In genomic region chr22:19065929-19066328, GRCh38 we compare ENCODE assay signal across 16 cellular contexts. TPM values are rescaled to one million over a fixed set of nuclear protein-coding genes. Genes with fewer than 3 reads are reported as not detected.
DNase-seq lines count a peak whose midpoint lies in the region; ATAC-seq and TF ChIP-seq lines count a peak whose summit lies in the region.
"Had no signal": no experiment of that assay in that cellular context is flagged by ENCODE, and none has a peak within 500 bp of the region (broad histone marks: within the 10 kb centered on the region; RNA-seq: fewer than 3 reads in every experiment).

No MANE protein-coding gene starts in this region.

- POLR2A ChIA-PET in WTC11 (lab: Charles Lee), result no interaction called here

- no peaks in the 10 kb centered on the region for H3K4me1 Mint-ChIP-seq in endothelial cell (ENCODE audit: unreplicated experiment)
- H3K4me1 Mint-ChIP-seq in osteocyte (ENCODE audit: unreplicated experiment), result no peaks in the 10 kb centered on the region
- H3K4me1 Mint-ChIP-seq in immature natural killer cell, result peaks cover 0 to 2% of the 10 kb centered on the region in 2 donors
- H3K4me1 Mint-ChIP-seq in WTC11, result no peaks in the 10 kb centered on the region

- H3K4me1 ChIP-seq in right atrium auricular region, result no peaks in the 10 kb centered on the region
- peaks cover 0 to 17% (median 7%) of the 10 kb centered on the region in 9 donors for H3K4me1 ChIP-seq in heart right ventricle
- H3K4me1 ChIP-seq: HAP-1 had no signal

- H3K9me3 Mint-ChIP-seq in endothelial cell (ENCODE audit: unreplicated experiment) (no peaks in the 10 kb centered on the region), osteocyte (ENCODE audit: unreplicated experiment) (no peaks in the 10 kb centered on the region), immature natural killer cell (no peaks in the 10 kb centered on the region), WTC11 (no peaks in the 10 kb centered on the region)
- H3K9me3 Mint-ChIP-seq: CD8-positive, alpha-beta T cell had no signal

- H3K4me3 ChIP-seq in right atrium auricular region, result no peak overlapping the region
- no peak overlapping the region for H3K4me3 ChIP-seq in heart right ventricle
- H3K4me3 ChIP-seq: BLaER1 treated with 17β-estradiol and CSF1 and Interleukin-3, amounts not matched to agents 10 nM and 100 nM; GM12878; GM23248; HAP-1 had no signal

- no peak for ATAC-seq in heart right ventricle
- ATAC-seq in WTC11, result no peak
- ATAC-seq: CD8-positive, alpha-beta T cell; GM12878; HepG2 had no signal

- H3K27me3 Mint-ChIP-seq in endothelial cell (ENCODE audit: unreplicated experiment) (no peaks in the 10 kb centered on the region), osteocyte (ENCODE audit: unreplicated experiment) (no peaks in the 10 kb centered on the region), immature natural killer cell (ENCODE audit: low read depth in 3 of 3) (peaks cover 0 to 2% (median 0%) of the 10 kb centered on the region in 3 donors), WTC11 (ENCODE audit: low read depth) (no peaks in the 10 kb centered on the region)
- H3K27me3 Mint-ChIP-seq: B cell had no signal

- peak; percentile 13 for DNase-seq in right atrium auricular region (ENCODE audit: low spot score)
- DNase-seq in heart right ventricle, result no peak
- no peak for DNase-seq in endothelial cell (ENCODE audit: low spot score)
- DNase-seq in osteocyte (ENCODE audit: extremely low spot score, unreplicated experiment), result peak; percentile 56
- DNase-seq in immature natural killer cell, result no peak
- DNase-seq in WTC11 (ENCODE audit: low spot score), result no peak
- DNase-seq in NCI-H524 (lab: John Stamatoyannopoulos, UW), result no peak
- DNase-seq: Calu3, DND-41 had no signal

- peaks cover 21% of the 10 kb centered on the region for H3K36me3 Mint-ChIP-seq in endothelial cell (ENCODE audit: low read depth, unreplicated experiment)
- H3K36me3 Mint-ChIP-seq in osteocyte (ENCODE audit: unreplicated experiment), result peaks cover 34% of the 10 kb centered on the region
- H3K36me3 Mint-ChIP-seq in immature natural killer cell, result peaks cover 3 to 16% (median 4%) of the 10 kb centered on the region in 3 donors
- H3K36me3 Mint-ChIP-seq in WTC11, result peaks cover 49% of the 10 kb centered on the region

- TF ChIP-seq CTCF in right atrium auricular region (IDR thresholded peaks at IDR 0.05) (no peak), heart right ventricle (IDR thresholded peaks at IDR 0.05) (no peak), endothelial cell (IDR thresholded peaks at IDR 0.05; ENCODE audit: unreplicated experiment) (no peak), osteocyte (IDR thresholded peaks at IDR 0.05) (no peak), WTC11 (IDR thresholded peaks at IDR 0.05) (no peak)

- H3K27me3 ChIP-seq in right atrium auricular region (no peaks in the 10 kb centered on the region), heart right ventricle (no peaks in the 10 kb centered on the region)
- H3K27me3 ChIP-seq: BLaER1 treated with 17β-estradiol and CSF1 and Interleukin-3, amounts not matched to agents 10 nM and 100 nM had no signal

- H3K36me3 ChIP-seq in right atrium auricular region, result peaks cover 73% of the 10 kb centered on the region
- peaks cover 6 to 99% (median 57%) of the 10 kb centered on the region in 9 donors for H3K36me3 ChIP-seq in heart right ventricle

- peak overlapping the region; percentile 54 for H3K4me3 Mint-ChIP-seq in endothelial cell (ENCODE audit: unreplicated experiment)
- H3K4me3 Mint-ChIP-seq in osteocyte (ENCODE audit: unreplicated experiment), result no peak overlapping the region
- H3K4me3 Mint-ChIP-seq in immature natural killer cell, result no peak overlapping the region
- no peak overlapping the region for H3K4me3 Mint-ChIP-seq in WTC11
- H3K4me3 Mint-ChIP-seq: B cell; CD8-positive, alpha-beta T cell had no signal

- CTCF ChIA-PET in WTC11 (lab: Charles Lee), result interaction anchor here (0.6 kb wide), 1 partner anchor 22 kb away, joined by 4 read pairs; no protein-coding TSS in a partner anchor

- WGBS in heart right ventricle, 2 donors, result 95 to 96% methylated on average over 5 of the region's 5 CpGs

- H3K27ac Mint-ChIP-seq in endothelial cell (ENCODE audit: unreplicated experiment) (no peak overlapping the region), osteocyte (ENCODE audit: unreplicated experiment) (no peak overlapping the region), immature natural killer cell (no peak overlapping the region), WTC11 (no peak overlapping the region)
- H3K27ac Mint-ChIP-seq: B cell; CD8-positive, alpha-beta T cell had no signal

- H3K9me3 ChIP-seq in right atrium auricular region (no peaks in the 10 kb centered on the region), heart right ventricle (no peaks in the 10 kb centered on the region)
- H3K9me3 ChIP-seq: BLaER1 treated with 17β-estradiol and CSF1 and Interleukin-3, amounts not matched to agents 10 nM and 100 nM; HAP-1 had no signal

- H3K27ac ChIP-seq in right atrium auricular region (no peak overlapping the region), heart right ventricle (no peak overlapping the region)
- H3K27ac ChIP-seq: BLaER1 treated with 17β-estradiol and CSF1 and Interleukin-3, amounts not matched to agents 10 nM and 100 nM; GM23248 had no signal

- intact Hi-C loops in heart right ventricle (cut with DNase I), result no loop called here

TF ChIP-seq in WTC11, 78 proteins besides CTCF, POLR2A, EP300 and RAD21 (continues in another document):
- TF ChIP-seq ZNF232 (CRISPR knock-in tag; IDR thresholded peaks at IDR 0.05) (no peak), ZNF281 (CRISPR knock-in tag; IDR thresholded peaks at IDR 0.05) (no peak), FOXP1 (CRISPR knock-in tag; IDR thresholded peaks at IDR 0.05; ENCODE audit: borderline replicate concordance) (no peak), ZBTB21 (CRISPR knock-in tag; IDR thresholded peaks at IDR 0.05; ENCODE audit: borderline replicate concordance) (no peak), KAT7 (CRISPR knock-in tag; IDR thresholded peaks at IDR 0.05; ENCODE audit: borderline replicate concordance) (no peak), ZNF532 (CRISPR knock-in tag; IDR thresholded peaks at IDR 0.05; ENCODE audit: borderline replicate concordance) (no peak), EMX1 (CRISPR knock-in tag; IDR thresholded peaks at IDR 0.05) (no peak), GTF2I (CRISPR knock-in tag; conservative IDR thresholded peaks at IDR 0.05) (no peak), ATF1 (CRISPR knock-in tag; IDR thresholded peaks at IDR 0.05) (no peak), ZNF121 (CRISPR knock-in tag; IDR thresholded peaks at IDR 0.05) (no peak), ZNF671 (CRISPR knock-in tag; IDR thresholded peaks at IDR 0.05) (no peak)

RNA-seq across cellular contexts. Expression of gene DGCR2, which starts 56.3 kb away (rescaled TPM):
- 10 to 100 TPM; 32.8 to 48.1 TPM for total RNA-seq in right atrium auricular region
- total RNA-seq in heart right ventricle, result 10 to 100 TPM; 27.0 to 58.0 (median 42.2) TPM
- 10 to 100 TPM; 17.0 to 28.5 TPM for polyA plus RNA-seq in heart right ventricle
- total RNA-seq in endothelial cell (ENCODE audit: unreplicated experiment), result 46.7 TPM
- total RNA-seq in osteocyte, result 64.4 and 66.3 TPM in 2 replicates
- 10 to 100 TPM; 19.4 to 51.7 (median 31.6) TPM for polyA plus RNA-seq in immature natural killer cell
- total RNA-seq in WTC11 (2021), result 56.8 to 64.2 TPM (median 60.3 TPM) in 3 replicates

Comparison
In these comparisons a context has a peak if more than half of its experiments do, and no peak if none do; other contexts are left out.
1. DNase-seq: peak in right atrium auricular region (single experiment) and osteocyte (single experiment); none in heart right ventricle (0 of 2), endothelial cell (single experiment), immature natural killer cell (0 of 3), WTC11 (single experiment) and NCI-H524 (0 of 2).